In the genomic region with DNA sequence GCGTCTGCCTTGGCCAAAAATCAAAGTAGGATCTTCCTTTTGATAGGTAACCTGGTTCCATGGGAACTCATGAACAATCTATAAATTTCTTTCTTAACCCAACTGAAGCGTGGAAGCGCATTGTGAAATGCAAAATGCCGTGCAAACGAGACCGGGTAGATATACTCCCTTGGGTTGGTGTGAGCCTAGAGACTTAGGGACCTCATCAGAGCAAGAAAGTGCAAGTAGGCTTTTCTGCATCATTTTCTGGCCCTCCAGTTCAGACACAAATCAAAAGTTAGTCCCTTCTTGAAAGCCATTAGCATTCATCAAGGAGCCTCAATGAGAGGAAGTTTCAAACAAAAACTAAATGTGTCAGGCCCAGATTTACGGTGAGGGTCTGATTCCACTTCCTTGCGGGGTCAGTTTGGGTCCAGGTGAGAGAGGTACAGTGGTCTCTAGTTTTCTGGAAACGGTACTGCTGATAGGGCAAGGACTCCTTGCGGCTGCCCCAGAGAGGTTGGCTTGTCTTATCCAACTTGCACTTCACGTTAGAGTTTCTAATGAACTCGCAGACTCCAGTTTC, we compare ENCODE assay signal across 8 cellular contexts. TPM values are rescaled to one million over a fixed set of nuclear protein-coding genes. Genes with fewer than 3 reads are reported as not detected.
DNase-seq lines count a peak whose midpoint lies in the region; ATAC-seq and TF ChIP-seq lines count a peak whose summit lies in the region.

No MANE protein-coding gene starts in this region.

- peaks cover 6% of the 10 kb centered on the region for H3K4me1 Mint-ChIP-seq in activated CD8-positive, alpha-beta T cell treated with anti-CD3 and anti-CD28 coated beads for 36 hours (ENCODE audit: low read depth)

- no peak for TF ChIP-seq CTCF in activated CD8-positive, alpha-beta T cell treated with anti-CD3 and anti-CD28 coated beads for 36 hours (IDR thresholded peaks at IDR 0.05)
- TF ChIP-seq CTCF in tibial artery (IDR thresholded peaks at IDR 0.05) = no peak

- no peaks in the 10 kb centered on the region for H3K9me3 ChIP-seq in tibial artery

- H3K4me1 ChIP-seq in tibial artery = peaks cover 0 to 14% (median 9%) of the 10 kb centered on the region in 4 donors

- H3K4me3 ChIP-seq in tibial artery = peak overlapping the region; percentile 69 to 76

- intact Hi-C loops in activated CD8-positive, alpha-beta T cell treated with anti-CD3 and anti-CD28 coated beads for 36 hours (cut with micrococcal nuclease) = loop anchor here (5.0 kb wide), 1 partner anchor 91 kb away; the partner anchor contains the start of gene ZNF391
- intact Hi-C loops in tibial artery (cut with DNase I; ENCODE audit: low total_unique reads) = loop anchor here (2.0 to 10.0 kb wide), 3 partner anchors 345 to 943 kb away; partner anchors contain the start of gene HMGN4

- peak; percentile 6 for ATAC-seq in GM19351 (IDR thresholded peaks at IDR 0.05; ENCODE audit: unreplicated experiment)
- ATAC-seq in HG03354 (IDR thresholded peaks at IDR 0.05; ENCODE audit: poor library complexity, severe bottlenecking, unreplicated experiment) = peak; percentile 25
- ATAC-seq in activated CD8-positive, alpha-beta T cell treated with anti-CD3 and anti-CD28 coated beads for 36 hours = peak; percentile 28

- no peak overlapping the region for H3K27ac Mint-ChIP-seq in activated CD8-positive, alpha-beta T cell treated with anti-CD3 and anti-CD28 coated beads for 36 hours

- H3K27ac ChIP-seq in tibial artery = peak overlapping the region; percentile 96 to 97

- CTCF ChIA-PET in activated CD8-positive, alpha-beta T cell treated with anti-CD3 and anti-CD28 coated beads for 36 hours (lab: Charles Lee) = interaction anchor here (1.2 to 1.3 kb wide), 2 partner anchors 10 to 166 kb away, joined by 3 read pairs; partner anchors contain the start of gene POM121L2

- no peaks in the 10 kb centered on the region for H3K9me3 Mint-ChIP-seq in activated CD8-positive, alpha-beta T cell treated with anti-CD3 and anti-CD28 coated beads for 36 hours

- H3K27me3 ChIP-seq in tibial artery = no peaks in the 10 kb centered on the region

- no peaks in the 10 kb centered on the region for H3K36me3 ChIP-seq in tibial artery

- no peak overlapping the region for H3K4me3 Mint-ChIP-seq in activated CD8-positive, alpha-beta T cell treated with anti-CD3 and anti-CD28 coated beads for 36 hours

- no peaks in the 10 kb centered on the region for H3K36me3 Mint-ChIP-seq in activated CD8-positive, alpha-beta T cell treated with anti-CD3 and anti-CD28 coated beads for 36 hours (ENCODE audit: low read depth)

- POLR2A ChIA-PET in activated CD8-positive, alpha-beta T cell treated with anti-CD3 and anti-CD28 coated beads for 36 hours (lab: Charles Lee) = interaction anchor here (0.7 to 1.8 kb wide), 7 partner anchors 17 to 749 kb away, joined by 3 to 6 read pairs (median 4); no protein-coding TSS in a partner anchor

- peak; percentile 7 for DNase-seq in AG08395 (ENCODE audit: low spot score)
- no peak for DNase-seq in activated CD8-positive, alpha-beta T cell treated with anti-CD3 and anti-CD28 coated beads for 36 hours
- peak; percentile 54 for DNase-seq in islet precursor cell
- DNase-seq in tibial artery = no peak
- DNase-seq in T-helper 9 cell = no peak
- DNase-seq in NCI-H1694 (lab: John Stamatoyannopoulos, UW) = no peak

- no peaks in the 10 kb centered on the region for H3K27me3 Mint-ChIP-seq in activated CD8-positive, alpha-beta T cell treated with anti-CD3 and anti-CD28 coated beads for 36 hours

RNA-seq across cellular contexts. Expression of gene ZNF184, which starts 5.3 kb away (rescaled TPM):
- total RNA-seq in activated CD8-positive, alpha-beta T cell treated with anti-CD3 and anti-CD28 coated beads for 36 hours = 10 to 100 TPM; 10.4 to 11.5 TPM

Comparison
In these comparisons a context has a peak if more than half of its experiments do, and no peak if none do; other contexts are left out.
1. DNase-seq: peak in AG08395 (single experiment) and islet precursor cell (single experiment); none in activated CD8-positive, alpha-beta T cell treated with anti-CD3 and anti-CD28 coated beads for 36 hours (single experiment), tibial artery (0 of 2), T-helper 9 cell (single experiment) and NCI-H1694 (single experiment).
2. Peak in every context shown above with its lines, with median percentiles within 50 percentile points of each other: ATAC-seq.